1 cellular context compared by ENCODE assay signal in genomic region chr6:10424005-10424404, GRCh38.
TF ChIP-seq lines count a peak whose summit lies in the region.

No MANE protein-coding gene starts in this region.

TF ChIP-seq in SK-N-SH treated with all-trans-retinoic acid at 6 μM for 48 hours, 23 proteins besides CTCF, POLR2A, EP300 and RAD21 (continued from another document):
- TF ChIP-seq PATZ1 (CRISPR knock-in tag; IDR thresholded peaks at IDR 0.05; ENCODE audit: borderline replicate concordance) = no peak
- TF ChIP-seq ARNTL (CRISPR knock-in tag; IDR thresholded peaks at IDR 0.05; ENCODE audit: borderline replicate concordance, low read depth) = no peak
- TF ChIP-seq ZNF8 (CRISPR knock-in tag; IDR thresholded peaks at IDR 0.05) = no peak
- TF ChIP-seq GLIS3 (CRISPR knock-in tag; IDR thresholded peaks at IDR 0.05) = no peak
- no peak for TF ChIP-seq TCF4 (CRISPR knock-in tag; IDR thresholded peaks at IDR 0.05; ENCODE audit: borderline replicate concordance)
